35 cellular contexts compared by ENCODE assay signal in genomic region chr15:68244235-68244634, GRCh38.
"Had no signal": no experiment of that assay in that cellular context is flagged by ENCODE, and none has a peak within 500 bp of the region (broad histone marks: within the 10 kb centered on the region; RNA-seq: fewer than 3 reads in every experiment).

No MANE protein-coding gene starts in this region.

- H3K27me3 ChIP-seq: MG63 had no signal

- H3K4me3 ChIP-seq: MG63 had no signal

- DNase-seq: Karpas-422, Kasumi-1, MG63, MM.1S, MV-4-11, NCI-H1048, NCI-H1092, NCI-H1092 treated with DMSO at 0.1 percent for 48 hours, NCI-H1105, NCI-H1105 treated with DMSO at 0.1 percent for 48 hours, NCI-H1417, NCI-H1417 treated with DMSO at 0.1 percent for 48 hours, NCI-H1436, NCI-H1436 treated with DMSO at 0.1 percent for 48 hours, NCI-H146, NCI-H1694, NCI-H1694 treated with DMSO at 0.1 percent for 48 hours, NCI-H187, NCI-H187 treated with DMSO at 0.1 percent for 48 hours, NCI-H1930, NCI-H2029, NCI-H2029 treated with DMSO at 0.1 percent for 48 hours, NCI-H2081, NCI-H2081 treated with DMSO at 0.1 percent for 48 hours, NCI-H2107, NCI-H2171, NCI-H2171 treated with DMSO at 0.1 percent for 48 hours, NCI-H2227 treated with DMSO at 0.1 percent for 48 hours, NCI-H226, NCI-H345, NCI-H446, NCI-H446 treated with DMSO at 0.1 percent for 48 hours, NCI-H510A, NCI-H510A treated with DMSO at 0.1 percent for 48 hours, NCI-H524 had no signal

- H3K36me3 ChIP-seq: MG63 had no signal
